ENCODE assay signal across 20 cellular contexts in the genomic region with DNA sequence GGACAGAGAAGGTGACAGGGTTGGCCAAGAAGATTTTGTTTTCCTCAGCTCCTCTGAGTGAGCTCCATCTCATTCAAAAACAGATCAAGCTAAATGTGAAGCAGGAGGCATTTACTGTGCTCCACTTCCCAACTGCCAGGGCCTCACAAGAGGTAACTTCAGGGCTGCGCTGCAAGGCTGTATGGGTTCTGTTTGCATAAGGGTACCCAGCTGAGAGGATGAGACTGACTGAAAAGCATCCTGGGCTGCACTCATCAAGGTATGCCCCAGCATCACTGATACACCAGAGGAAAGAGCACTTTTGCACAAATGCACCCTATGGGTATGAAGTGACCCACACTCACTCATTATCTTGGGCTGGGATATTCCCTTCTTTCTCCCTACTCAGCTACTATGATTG.
"Had no signal": no experiment of that assay in that cellular context is flagged by ENCODE, and none has a peak within 500 bp of the region (broad histone marks: within the 10 kb centered on the region; RNA-seq: fewer than 3 reads in every experiment).

No MANE protein-coding gene starts in this region.

- H3K4me1 ChIP-seq: heart left ventricle, left ventricle myocardium inferior, psoas muscle, right lobe of liver, upper lobe of left lung, uterus had no signal

- H3K27ac ChIP-seq: heart left ventricle, left ventricle myocardium inferior, psoas muscle, right lobe of liver, tibial artery, upper lobe of left lung, uterus had no signal

- H3K4me3 ChIP-seq: dorsolateral prefrontal cortex, heart left ventricle, left ventricle myocardium inferior, lung, psoas muscle, right lobe of liver, tibial artery, upper lobe of left lung, uterus had no signal

- DNase-seq: cortex of kidney; dorsolateral prefrontal cortex; effector CD8-positive, alpha-beta T cell; heart left ventricle; hippocampal formation; kidney; left cardiac atrium; left ventricle myocardium inferior; mesendoderm; naive thymus-derived CD8-positive, alpha-beta T cell; psoas muscle; retina; right lobe of liver; stimulated activated CD4-positive, alpha-beta T cell treated with anti-CD3 and anti-CD28 coated beads, Interleukin-4, amount 100 ng/mL, for 1 hour; stimulated activated CD8-positive, alpha-beta memory T cell treated with anti-CD3 and anti-CD28 coated beads, Interleukin-4, amount 100 ng/mL, for 48 hours; stimulated activated naive CD8-positive, alpha-beta T cell treated with anti-CD3 and anti-CD28 coated beads, Interleukin-15, Interleukin-2, amounts not matched to agents 100 U/mL and 50 U/mL, for 24 hours; tibial artery; upper lobe of left lung; uterus had no signal

- H3K9me3 ChIP-seq: heart left ventricle, left ventricle myocardium inferior, psoas muscle, tibial artery, upper lobe of left lung, uterus had no signal

- H3K27me3 ChIP-seq: dorsolateral prefrontal cortex, heart left ventricle, right lobe of liver, tibial artery, upper lobe of left lung, uterus had no signal

- H3K36me3 ChIP-seq: heart left ventricle, left ventricle myocardium inferior, right lobe of liver, tibial artery, upper lobe of left lung, uterus had no signal
